Comparison of ENCODE assay signal across 29 cellular contexts in the genomic region with DNA sequence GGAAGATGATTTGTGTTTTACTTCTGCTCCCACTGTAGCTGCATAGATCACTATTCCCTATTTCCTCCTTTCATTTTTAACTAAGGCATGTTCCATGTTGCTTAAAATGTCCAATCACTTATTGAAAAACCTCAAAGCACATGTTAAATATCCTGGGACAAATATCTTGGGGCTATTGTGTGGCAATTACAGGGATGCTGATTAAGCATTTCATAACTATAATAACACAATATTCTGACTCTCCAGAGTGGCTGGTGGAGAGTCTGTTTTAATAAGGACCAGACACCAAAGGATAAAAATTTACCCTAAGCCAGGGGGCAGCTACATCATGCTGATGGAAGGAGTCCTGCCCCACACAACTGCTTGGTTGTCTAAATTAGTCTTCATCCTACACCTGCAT. TPM values are rescaled to one million over a fixed set of nuclear protein-coding genes. Genes with fewer than 3 reads are reported as not detected.
A peak's percentile ranks its signal among the peaks of the same experiment; 100 is the strongest.
DNase-seq lines count a peak whose midpoint lies in the region; ATAC-seq lines count a peak whose summit lies in the region.
"Had no signal": no experiment of that assay in that cellular context is flagged by ENCODE, and none has a peak within 500 bp of the region (broad histone marks: within the 10 kb centered on the region; RNA-seq: fewer than 3 reads in every experiment).

No MANE protein-coding gene starts in this region.

- no peaks in the 10 kb centered on the region for H3K27me3 ChIP-seq in CD4-positive, CD25-positive, alpha-beta regulatory T cell (ENCODE audit: control insufficient read depth, insufficient read depth, low read length)
- H3K27me3 ChIP-seq: left lung, pancreas, SJCRH30, testis had no signal

- no peak overlapping the region for H3K27ac ChIP-seq in CD4-positive, CD25-positive, alpha-beta regulatory T cell (ENCODE audit: insufficient read depth, low read length, poor library complexity, severe bottlenecking)
- H3K27ac ChIP-seq: cardiac muscle cell, pancreas, SJCRH30 had no signal

- no peak for DNase-seq in activated CD8-positive, alpha-beta memory T cell treated with anti-CD3 and anti-CD28 coated beads, Interleukin-2, amount 10 ng/mL, durations not matched to agents 7 days and 5 days
- no peak for DNase-seq in activated CD8-positive, alpha-beta memory T cell treated with anti-CD3 and anti-CD28 coated beads for 24 hours
- DNase-seq in CD4-positive, CD25-positive, alpha-beta regulatory T cell, result no peak
- DNase-seq in activated T-helper 1 cell treated with anti-CD3 and anti-CD28 coated beads, Interleukin-12 subunit alpha, Interleukin-12 subunit beta, Interleukin-2, Interleukin-4 antibody, amounts not matched to agents 30 ng/mL and 10 ng/mL and 1 ng/mL, durations not matched to agents 14 hours and 24 hours and 36 hours (ENCODE audit: low spot score), result no peak
- peak; percentile 21 for DNase-seq in fibroblast of gingiva (ENCODE audit: low read depth)
- no peak for DNase-seq in activated gamma-delta T cell (lab: John Stamatoyannopoulos, UW)
- no peak for DNase-seq in HuH-7.5 (ENCODE audit: low spot score)
- no peak for DNase-seq in ACHN
- DNase-seq: activated naive CD4-positive, alpha-beta T cell treated with anti-CD3 and anti-CD28 coated beads, Interleukin-2, amount 10 ng/mL, durations not matched to agents 7 days and 5 days; cortex of kidney; DMS 273 treated with DMSO at 0.1 percent for 48 hours; erythroblast; foreskin fibroblast; islet precursor cell; left lung; mesendoderm; NCI-H1105; NCI-H187; NCI-H2171; NCI-H510A; pancreas; retina; SJCRH30; stimulated activated naive CD4-positive, alpha-beta T cell; testis had no signal

- H3K4me3 Mint-ChIP-seq in activated CD8-positive, alpha-beta memory T cell treated with anti-CD3 and anti-CD28 coated beads, Interleukin-2, amount 10 ng/mL, durations not matched to agents 7 days and 5 days, result no peak overlapping the region
- H3K4me3 Mint-ChIP-seq in CD4-positive, CD25-positive, alpha-beta regulatory T cell, result no peak overlapping the region
- peak overlapping the region; percentile 27 for H3K4me3 Mint-ChIP-seq in activated T-helper 1 cell treated with anti-CD3 and anti-CD28 coated beads, Interleukin-12 subunit alpha, Interleukin-12 subunit beta, Interleukin-2, Interleukin-4 antibody, amounts not matched to agents 30 ng/mL and 10 ng/mL and 1 ng/mL, durations not matched to agents 14 hours and 24 hours and 36 hours
- H3K4me3 Mint-ChIP-seq: activated naive CD4-positive, alpha-beta T cell treated with anti-CD3 and anti-CD28 coated beads, Interleukin-2, amount 10 ng/mL, durations not matched to agents 7 days and 5 days; GM23338; WTC11 had no signal

- in situ Hi-C loops in ACHN (cut with HindIII; ENCODE audit: low pct_ligation_motif_present, low pct_unique_long_range_greater_than_20kb, low sequenced_read_pairs), result no loop called here

- H3K36me3 ChIP-seq in CD4-positive, CD25-positive, alpha-beta regulatory T cell (ENCODE audit: control insufficient read depth, insufficient read depth, low read length), result no peaks in the 10 kb centered on the region
- H3K36me3 ChIP-seq: cardiac muscle cell, left lung, pancreas, SJCRH30 had no signal

- intact Hi-C loops in activated T-helper 1 cell treated with anti-CD3 and anti-CD28 coated beads, Interleukin-12 subunit alpha, Interleukin-12 subunit beta, Interleukin-2, Interleukin-4 antibody, amounts not matched to agents 30 ng/mL and 10 ng/mL and 1 ng/mL, durations not matched to agents 14 hours and 24 hours and 36 hours (cut with micrococcal nuclease), result no loop called here

- H3K4me1 Mint-ChIP-seq in activated CD8-positive, alpha-beta memory T cell treated with anti-CD3 and anti-CD28 coated beads, Interleukin-2, amount 10 ng/mL, durations not matched to agents 7 days and 5 days, result peaks cover 81% of the 10 kb centered on the region
- H3K4me1 Mint-ChIP-seq in CD4-positive, CD25-positive, alpha-beta regulatory T cell, result peaks cover 23 to 58% (median 33%) of the 10 kb centered on the region in 4 donors
- peaks cover 77% of the 10 kb centered on the region for H3K4me1 Mint-ChIP-seq in activated T-helper 1 cell treated with anti-CD3 and anti-CD28 coated beads, Interleukin-12 subunit alpha, Interleukin-12 subunit beta, Interleukin-2, Interleukin-4 antibody, amounts not matched to agents 30 ng/mL and 10 ng/mL and 1 ng/mL, durations not matched to agents 14 hours and 24 hours and 36 hours (ENCODE audit: low read depth)
- H3K4me1 Mint-ChIP-seq: GM23338, WTC11 had no signal

- no peaks in the 10 kb centered on the region for H3K9me3 ChIP-seq in CD4-positive, CD25-positive, alpha-beta regulatory T cell (ENCODE audit: control insufficient read depth in 2 of 2, low read length in 2 of 2)
- H3K9me3 ChIP-seq: left lung, pancreas, SJCRH30, testis had no signal

- peak overlapping the region; percentile 91 for H3K27ac Mint-ChIP-seq in activated CD8-positive, alpha-beta memory T cell treated with anti-CD3 and anti-CD28 coated beads, Interleukin-2, amount 10 ng/mL, durations not matched to agents 7 days and 5 days
- peak overlapping the region in 2 of 3 donors; percentile 67 to 90 for H3K27ac Mint-ChIP-seq in CD4-positive, CD25-positive, alpha-beta regulatory T cell
- H3K27ac Mint-ChIP-seq in activated T-helper 1 cell treated with anti-CD3 and anti-CD28 coated beads, Interleukin-12 subunit alpha, Interleukin-12 subunit beta, Interleukin-2, Interleukin-4 antibody, amounts not matched to agents 30 ng/mL and 10 ng/mL and 1 ng/mL, durations not matched to agents 14 hours and 24 hours and 36 hours, result peak overlapping the region; percentile 98
- H3K27ac Mint-ChIP-seq: activated naive CD4-positive, alpha-beta T cell treated with anti-CD3 and anti-CD28 coated beads, Interleukin-2, amount 10 ng/mL, durations not matched to agents 7 days and 5 days; GM23338; WTC11 had no signal

- CTCF ChIA-PET in activated CD8-positive, alpha-beta memory T cell treated with anti-CD3 and anti-CD28 coated beads, Interleukin-2, amount 10 ng/mL, durations not matched to agents 7 days and 5 days (lab: Charles Lee), result interaction anchor here (0.9 to 5.6 kb wide), 4 partner anchors 8 to 37 kb away, joined by 3 to 24 read pairs (median 3); partner anchors contain the start of gene LYST

- no peaks in the 10 kb centered on the region for H3K27me3 Mint-ChIP-seq in activated CD8-positive, alpha-beta memory T cell treated with anti-CD3 and anti-CD28 coated beads, Interleukin-2, amount 10 ng/mL, durations not matched to agents 7 days and 5 days
- no peaks in the 10 kb centered on the region for H3K27me3 Mint-ChIP-seq in CD4-positive, CD25-positive, alpha-beta regulatory T cell
- H3K27me3 Mint-ChIP-seq in activated T-helper 1 cell treated with anti-CD3 and anti-CD28 coated beads, Interleukin-12 subunit alpha, Interleukin-12 subunit beta, Interleukin-2, Interleukin-4 antibody, amounts not matched to agents 30 ng/mL and 10 ng/mL and 1 ng/mL, durations not matched to agents 14 hours and 24 hours and 36 hours (ENCODE audit: insufficient read depth), result no peaks in the 10 kb centered on the region
- H3K27me3 Mint-ChIP-seq: activated naive CD4-positive, alpha-beta T cell treated with anti-CD3 and anti-CD28 coated beads, Interleukin-2, amount 10 ng/mL, durations not matched to agents 7 days and 5 days had no signal

- H3K36me3 Mint-ChIP-seq in activated CD8-positive, alpha-beta memory T cell treated with anti-CD3 and anti-CD28 coated beads, Interleukin-2, amount 10 ng/mL, durations not matched to agents 7 days and 5 days, result peaks cover 2% of the 10 kb centered on the region
- no peaks in the 10 kb centered on the region for H3K36me3 Mint-ChIP-seq in CD4-positive, CD25-positive, alpha-beta regulatory T cell
- H3K36me3 Mint-ChIP-seq in activated T-helper 1 cell treated with anti-CD3 and anti-CD28 coated beads, Interleukin-12 subunit alpha, Interleukin-12 subunit beta, Interleukin-2, Interleukin-4 antibody, amounts not matched to agents 30 ng/mL and 10 ng/mL and 1 ng/mL, durations not matched to agents 14 hours and 24 hours and 36 hours (ENCODE audit: low read depth), result peaks cover 16% of the 10 kb centered on the region
- H3K36me3 Mint-ChIP-seq: WTC11 had no signal

- H3K4me3 ChIP-seq in CD4-positive, CD25-positive, alpha-beta regulatory T cell (ENCODE audit: low read depth, low read length), result no peak overlapping the region
- H3K4me3 ChIP-seq: cardiac muscle cell, GM23338, left lung, pancreas, SJCRH30, skin epidermis, testis had no signal

- H3K4me1 ChIP-seq in CD4-positive, CD25-positive, alpha-beta regulatory T cell (ENCODE audit: control insufficient read depth, insufficient read depth, low read length, poor library complexity, severe bottlenecking), result peaks cover 36% of the 10 kb centered on the region
- H3K4me1 ChIP-seq: pancreas, SJCRH30 had no signal

- H3K9me3 Mint-ChIP-seq in activated CD8-positive, alpha-beta memory T cell treated with anti-CD3 and anti-CD28 coated beads, Interleukin-2, amount 10 ng/mL, durations not matched to agents 7 days and 5 days (ENCODE audit: low read depth), result no peaks in the 10 kb centered on the region
- H3K9me3 Mint-ChIP-seq in CD4-positive, CD25-positive, alpha-beta regulatory T cell, result no peaks in the 10 kb centered on the region
- no peaks in the 10 kb centered on the region for H3K9me3 Mint-ChIP-seq in activated T-helper 1 cell treated with anti-CD3 and anti-CD28 coated beads, Interleukin-12 subunit alpha, Interleukin-12 subunit beta, Interleukin-2, Interleukin-4 antibody, amounts not matched to agents 30 ng/mL and 10 ng/mL and 1 ng/mL, durations not matched to agents 14 hours and 24 hours and 36 hours
- H3K9me3 Mint-ChIP-seq: activated naive CD4-positive, alpha-beta T cell treated with anti-CD3 and anti-CD28 coated beads, Interleukin-2, amount 10 ng/mL, durations not matched to agents 7 days and 5 days; GM23338; WTC11 had no signal

- ATAC-seq in activated CD8-positive, alpha-beta memory T cell treated with anti-CD3 and anti-CD28 coated beads, Interleukin-2, amount 10 ng/mL, durations not matched to agents 7 days and 5 days, result no peak
- ATAC-seq in CD4-positive, CD25-positive, alpha-beta regulatory T cell (ENCODE audit: low read depth in 2 of 2), result no peak
- ATAC-seq: GM23338, left lung, pancreas, WTC11 had no signal

RNA-seq across cellular contexts. Expression of gene LYST, which starts 8.5 kb away (rescaled TPM):
- total RNA-seq in activated CD8-positive, alpha-beta memory T cell treated with anti-CD3 and anti-CD28 coated beads, Interleukin-2, amount 10 ng/mL, durations not matched to agents 7 days and 5 days, result 100 to 1,000 TPM in 1 of 2 experiments, 10 to 100 TPM in 1; 64.9 to 131 TPM
- total RNA-seq in CD4-positive, CD25-positive, alpha-beta regulatory T cell, result 32.5 TPM
- 10 to 100 TPM in 1 of 4 donors, 1 to 10 TPM in 3; 8.1 to 10.3 (median 9.2) TPM for polyA plus RNA-seq in CD4-positive, CD25-positive, alpha-beta regulatory T cell
- total RNA-seq in activated T-helper 1 cell treated with anti-CD3 and anti-CD28 coated beads, Interleukin-12 subunit alpha, Interleukin-12 subunit beta, Interleukin-2, Interleukin-4 antibody, amounts not matched to agents 30 ng/mL and 10 ng/mL and 1 ng/mL, durations not matched to agents 14 hours and 24 hours and 36 hours, result 144 and 145 TPM in 2 replicates
